Comparison of ENCODE assay signal across 9 cellular contexts in the genomic region with DNA sequence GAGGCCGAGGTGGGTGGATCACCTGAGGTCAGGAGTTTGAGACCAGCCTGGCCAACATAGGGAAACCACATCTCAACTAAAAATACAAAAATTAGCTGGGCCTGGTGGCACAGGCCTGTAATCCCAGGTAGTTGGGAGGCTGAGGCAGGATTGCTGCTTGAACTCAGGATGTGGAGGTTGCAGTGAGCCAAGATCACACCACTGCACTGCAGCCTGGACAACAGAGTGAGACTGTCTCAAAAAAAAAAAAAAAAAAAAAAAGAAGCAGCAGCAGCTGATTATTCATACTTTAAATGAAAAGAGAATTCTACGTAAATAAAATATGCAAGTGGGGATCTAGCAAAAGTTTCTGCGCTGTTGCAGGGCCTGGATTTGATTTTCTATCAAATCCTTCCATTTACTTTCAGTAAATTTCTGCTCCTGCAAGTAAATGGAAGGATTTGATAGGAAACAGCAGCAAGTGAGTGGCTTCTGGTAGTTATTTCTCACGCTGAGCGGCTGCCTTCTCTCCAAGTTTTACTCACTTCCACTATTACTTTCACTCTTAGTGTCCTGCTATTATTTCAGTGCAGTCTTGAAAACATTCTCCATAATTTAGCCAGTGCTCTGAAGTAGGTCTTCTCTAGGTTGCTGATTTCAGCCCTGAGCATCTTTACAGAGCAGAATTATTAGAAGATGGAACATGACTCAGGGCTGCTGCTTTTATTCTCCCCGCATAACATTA.
DNase-seq lines count a peak whose midpoint lies in the region; ATAC-seq and TF ChIP-seq lines count a peak whose summit lies in the region.
"Had no signal": no experiment of that assay in that cellular context is flagged by ENCODE, and none has a peak within 500 bp of the region (broad histone marks: within the 10 kb centered on the region; RNA-seq: fewer than 3 reads in every experiment).

No MANE protein-coding gene starts in this region.

- H3K36me3 ChIP-seq in osteoblast (ENCODE audit: insufficient read depth, low read length): no peaks in the 10 kb centered on the region
- H3K36me3 ChIP-seq in testis (ENCODE audit: low read depth, missing control alignments): no peaks in the 10 kb centered on the region
- H3K36me3 ChIP-seq: SJSA1 had no signal

- H2AFZ ChIP-seq in osteoblast (ENCODE audit: low read length): no peak overlapping the region

- H3K4me3 ChIP-seq in osteoblast (ENCODE audit: insufficient read depth, low read length) (no peak overlapping the region), testis (no peak overlapping the region)
- H3K4me3 ChIP-seq: SJSA1 had no signal

- peak overlapping the region; percentile 49 for H3K27ac Mint-ChIP-seq in T-helper 17 cell

- H3K27me3 Mint-ChIP-seq in T-helper 17 cell: no peaks in the 10 kb centered on the region

- peaks cover 2% of the 10 kb centered on the region for H3K4me1 Mint-ChIP-seq in T-helper 17 cell

- no peak for TF ChIP-seq CTCF in osteoblast (IDR thresholded peaks at IDR 0.05; ENCODE audit: extremely low read depth, low read depth, low read length)
- no peak for TF ChIP-seq CTCF in testis (IDR thresholded peaks at IDR 0.05)

- TF ChIP-seq POLR2A in GM18505 (IDR thresholded peaks at IDR 0.05; ENCODE audit: borderline replicate concordance, extremely low read depth, insufficient read depth, insufficient read length) (no peak), testis (IDR thresholded peaks at IDR 0.05) (no peak)

- H3K4me3 Mint-ChIP-seq in T-helper 17 cell: peak overlapping the region; percentile 7

- intact Hi-C loops in testis (cut with DNase I; ENCODE audit: low total_unique reads): loop anchor here (10.0 kb wide), 1 partner anchor 155 kb away; no protein-coding TSS in a partner anchor

- no peaks in the 10 kb centered on the region for H3K79me2 ChIP-seq in osteoblast (ENCODE audit: insufficient read depth, low read length)

- H3K27me3 ChIP-seq in osteoblast (ENCODE audit: insufficient read depth, low read length) (no peaks in the 10 kb centered on the region), testis (no peaks in the 10 kb centered on the region)
- H3K27me3 ChIP-seq: SJSA1 had no signal

- WGBS in testis, 2 donors: 91 to 93% methylated on average over 6 of the region's 6 CpGs

- ATAC-seq in GM18505 (IDR thresholded peaks at IDR 0.05; ENCODE audit: unreplicated experiment): peak; percentile 87
- peak; percentile 93 for ATAC-seq in GM19463 (IDR thresholded peaks at IDR 0.05; ENCODE audit: unreplicated experiment)
- ATAC-seq in HG03025 (IDR thresholded peaks at IDR 0.05; ENCODE audit: low FRiP score, unreplicated experiment): peak; percentile 85
- ATAC-seq in T-helper 17 cell: no peak

- H3K36me3 Mint-ChIP-seq in T-helper 17 cell (ENCODE audit: low read depth): peaks cover 3% of the 10 kb centered on the region

- H3K4me1 ChIP-seq in osteoblast (ENCODE audit: insufficient read depth, low read length): no peaks in the 10 kb centered on the region
- H3K4me1 ChIP-seq in testis: no peaks in the 10 kb centered on the region
- H3K4me1 ChIP-seq: SJSA1 had no signal

- no peak overlapping the region for H3K4me2 ChIP-seq in osteoblast (ENCODE audit: insufficient read depth, low read length)

- H4K20me1 ChIP-seq in osteoblast (ENCODE audit: insufficient read depth, low read length): no peaks in the 10 kb centered on the region

- DNase-seq in T-helper 17 cell (no peak), NCI-H345 (lab: John Stamatoyannopoulos, UW) (no peak), SW480 (ENCODE audit: low spot score) (no peak), osteoblast (ENCODE audit: insufficient read length, low spot score, missing footprints) (no peak), testis (no peak)

- H3K27ac ChIP-seq in osteoblast (ENCODE audit: low read depth, low read length): no peak overlapping the region
- no peak overlapping the region for H3K27ac ChIP-seq in testis
- H3K27ac ChIP-seq: SJSA1 had no signal

- H3K9me3 ChIP-seq in T-helper 17 cell (ENCODE audit: control insufficient read depth, low read length, poor library complexity, severe bottlenecking) (no peaks in the 10 kb centered on the region), osteoblast (ENCODE audit: low read depth, low read length) (no peaks in the 10 kb centered on the region), testis (no peaks in the 10 kb centered on the region)
- H3K9me3 ChIP-seq: SJSA1 had no signal
